ENCODE assay signal across 11 cellular contexts in genomic region chr1:54404263-54404662, GRCh38. TPM values are rescaled to one million over a fixed set of nuclear protein-coding genes. Genes with fewer than 3 reads are reported as not detected.
DNase-seq lines count a peak whose midpoint lies in the region; ATAC-seq, FAIRE-seq and TF ChIP-seq lines count a peak whose summit lies in the region.
"Had no signal": no experiment of that assay in that cellular context is flagged by ENCODE, and none has a peak within 500 bp of the region (broad histone marks: within the 10 kb centered on the region; RNA-seq: fewer than 3 reads in every experiment).

No MANE protein-coding gene starts in this region.

- H3K27ac ChIP-seq in kidney (ENCODE audit: low read depth in 2 of 2, low read length in 2 of 2) (peak overlapping the region in 1 of 2 donors; percentile 8), subcutaneous abdominal adipose tissue (ENCODE audit: low read depth, low read length) (no peak overlapping the region)

- peaks cover 47% of the 10 kb centered on the region for H3K36me3 Mint-ChIP-seq in activated CD4-positive, alpha-beta T cell treated with anti-CD3 and anti-CD28 coated beads for 36 hours (ENCODE audit: low read depth)
- H3K36me3 Mint-ChIP-seq in activated naive CD8-positive, alpha-beta T cell treated with anti-CD3 and anti-CD28 coated beads, Interleukin-2, amount 10 ng/mL, durations not matched to agents 7 days and 5 days, result peaks cover 46% of the 10 kb centered on the region

- no peak for DNase-seq in activated CD4-positive, alpha-beta T cell treated with anti-CD3 and anti-CD28 coated beads for 36 hours
- no peak for DNase-seq in activated CD4-positive, alpha-beta T cell treated with anti-CD3 and anti-CD28 coated beads for 48 hours
- no peak for DNase-seq in activated naive CD8-positive, alpha-beta T cell treated with anti-CD3 and anti-CD28 coated beads, Interleukin-2, amount 10 ng/mL, durations not matched to agents 7 days and 5 days
- DNase-seq in kidney, result no peak
- no peak for DNase-seq in activated gamma-delta T cell treated with Interleukin-2 at 50 U/mL for 16 hours
- no peak for DNase-seq in ureter (ENCODE audit: low spot score)
- DNase-seq: ACHN; activated CD4-positive, CD25-positive, alpha-beta regulatory T cell; NCI-H1092 had no signal

- H3K4me1 ChIP-seq in kidney (ENCODE audit: control insufficient read depth in 1 of 2, insufficient read depth in 1 of 2, low read depth in 1 of 2, low read length in 2 of 2) (peaks cover 18 to 37% of the 10 kb centered on the region in 2 donors), subcutaneous abdominal adipose tissue (ENCODE audit: control insufficient read depth in 5 of 5, insufficient read depth in 5 of 5, low read length in 5 of 5) (peaks cover 3 to 50% (median 39%) of the 10 kb centered on the region in 5 donors)

- H3K36me3 ChIP-seq in kidney (ENCODE audit: control insufficient read depth in 1 of 2, insufficient read depth in 2 of 2, low read length in 2 of 2) (peaks cover 8 to 23% of the 10 kb centered on the region in 2 donors), subcutaneous abdominal adipose tissue (ENCODE audit: control insufficient read depth in 5 of 5, insufficient read depth in 5 of 5, low read length in 5 of 5) (peaks cover 17 to 34% (median 30%) of the 10 kb centered on the region in 5 donors)

- TF ChIP-seq CTCF in kidney (IDR thresholded peaks at IDR 0.05; ENCODE audit: borderline replicate concordance, extremely low read depth, insufficient read depth), result no peak

- H3K27me3 ChIP-seq in subcutaneous abdominal adipose tissue (ENCODE audit: control insufficient read depth in 5 of 5, insufficient read depth in 4 of 5, low read length in 5 of 5), result no peaks in the 10 kb centered on the region

- ATAC-seq in activated CD4-positive, alpha-beta T cell treated with anti-CD3 and anti-CD28 coated beads for 36 hours, result no peak
- ATAC-seq in activated naive CD8-positive, alpha-beta T cell treated with anti-CD3 and anti-CD28 coated beads, Interleukin-2, amount 10 ng/mL, durations not matched to agents 7 days and 5 days (ENCODE audit: low read depth), result no peak
- ATAC-seq in HG03159 (IDR thresholded peaks at IDR 0.05; ENCODE audit: unreplicated experiment), result no peak

- peak overlapping the region; percentile 51 for H3K27ac Mint-ChIP-seq in activated CD4-positive, alpha-beta T cell treated with anti-CD3 and anti-CD28 coated beads for 36 hours
- H3K27ac Mint-ChIP-seq in activated naive CD8-positive, alpha-beta T cell treated with anti-CD3 and anti-CD28 coated beads, Interleukin-2, amount 10 ng/mL, durations not matched to agents 7 days and 5 days, result peak overlapping the region; percentile 74

- H3K4me3 ChIP-seq in kidney (ENCODE audit: low read length in 2 of 2), result peak overlapping the region in 1 of 2 donors; percentile 76
- H3K4me3 ChIP-seq in subcutaneous abdominal adipose tissue (ENCODE audit: low read depth in 1 of 5, low read length in 5 of 5), result peak overlapping the region in 4 of 5 donors; percentile 30 to 79 (median 73)

- H3K9me3 Mint-ChIP-seq in activated CD4-positive, alpha-beta T cell treated with anti-CD3 and anti-CD28 coated beads for 36 hours (ENCODE audit: low read depth), result no peaks in the 10 kb centered on the region
- no peaks in the 10 kb centered on the region for H3K9me3 Mint-ChIP-seq in activated naive CD8-positive, alpha-beta T cell treated with anti-CD3 and anti-CD28 coated beads, Interleukin-2, amount 10 ng/mL, durations not matched to agents 7 days and 5 days

- intact Hi-C loops in activated CD4-positive, alpha-beta T cell treated with anti-CD3 and anti-CD28 coated beads for 36 hours (cut with DNase I, micrococcal nuclease), result loop anchor here (2.0 to 10.0 kb wide), 5 partner anchors 47 to 567 kb away; partner anchors contain the start of genes NDC1 (in 1 of the 2) and TTC4 (in 1 of the 2)
- intact Hi-C loops in kidney (cut with DNase I), result loop anchor here (10.0 kb wide), 1 partner anchor 139 kb away; no protein-coding TSS in a partner anchor

- peak overlapping the region; percentile 69 for H3K4me3 Mint-ChIP-seq in activated CD4-positive, alpha-beta T cell treated with anti-CD3 and anti-CD28 coated beads for 36 hours
- H3K4me3 Mint-ChIP-seq in activated naive CD8-positive, alpha-beta T cell treated with anti-CD3 and anti-CD28 coated beads, Interleukin-2, amount 10 ng/mL, durations not matched to agents 7 days and 5 days, result peak overlapping the region; percentile 91

- no peaks in the 10 kb centered on the region for H3K27me3 Mint-ChIP-seq in activated CD4-positive, alpha-beta T cell treated with anti-CD3 and anti-CD28 coated beads for 36 hours
- no peaks in the 10 kb centered on the region for H3K27me3 Mint-ChIP-seq in activated naive CD8-positive, alpha-beta T cell treated with anti-CD3 and anti-CD28 coated beads, Interleukin-2, amount 10 ng/mL, durations not matched to agents 7 days and 5 days

- POLR2A ChIA-PET in activated CD4-positive, alpha-beta T cell treated with anti-CD3 and anti-CD28 coated beads for 36 hours (lab: Charles Lee), result interaction anchor here (1.2 kb wide), 1 partner anchor 28 kb away, joined by 3 read pairs; no protein-coding TSS in a partner anchor
- POLR2A ChIA-PET in activated naive CD8-positive, alpha-beta T cell treated with anti-CD3 and anti-CD28 coated beads, Interleukin-2, amount 10 ng/mL, durations not matched to agents 7 days and 5 days (lab: Charles Lee), result interaction anchor here (0.5 to 4.8 kb wide), 8 partner anchors 10 to 205 kb away, joined by 3 to 92 read pairs (median 4); partner anchors contain the start of genes CYB5RL and MRPL37

- H3K9me3 ChIP-seq in kidney (ENCODE audit: control insufficient read depth in 1 of 2, low read length in 2 of 2) (no peaks in the 10 kb centered on the region), subcutaneous abdominal adipose tissue (ENCODE audit: control insufficient read depth in 5 of 5, low read length in 5 of 5) (no peaks in the 10 kb centered on the region)

- CTCF ChIA-PET in activated CD4-positive, alpha-beta T cell treated with anti-CD3 and anti-CD28 coated beads for 36 hours (lab: Charles Lee), result interaction anchor here (0.7 to 1.3 kb wide), 5 partner anchors 35 to 203 kb away, joined by 3 to 4 read pairs (median 3); no protein-coding TSS in a partner anchor

- FAIRE-seq in kidney (lab: Jason Lieb, UNC), result no peak

- H3K9ac ChIP-seq in kidney (ENCODE audit: low read length in 2 of 2), result peak overlapping the region; percentile 7 to 41
- H3K9ac ChIP-seq in subcutaneous abdominal adipose tissue (ENCODE audit: low read length in 5 of 5), result peak overlapping the region in 1 of 5 donors; percentile 30

- H3K4me1 Mint-ChIP-seq in activated CD4-positive, alpha-beta T cell treated with anti-CD3 and anti-CD28 coated beads for 36 hours, result peaks cover 71% of the 10 kb centered on the region
- H3K4me1 Mint-ChIP-seq in activated naive CD8-positive, alpha-beta T cell treated with anti-CD3 and anti-CD28 coated beads, Interleukin-2, amount 10 ng/mL, durations not matched to agents 7 days and 5 days, result peaks cover 69% of the 10 kb centered on the region

RNA-seq across cellular contexts. Expression of gene SSBP3, which starts 1.9 kb away (rescaled TPM):
- 10 to 100 TPM; 40.3 to 64.2 TPM for total RNA-seq in activated CD4-positive, alpha-beta T cell treated with anti-CD3 and anti-CD28 coated beads for 36 hours
- 100 to 1,000 TPM; 109 to 126 TPM for total RNA-seq in activated naive CD8-positive, alpha-beta T cell treated with anti-CD3 and anti-CD28 coated beads, Interleukin-2, amount 10 ng/mL, durations not matched to agents 7 days and 5 days
- total RNA-seq in kidney (49.6 TPM), ureter (47.3 TPM)
- 33.3 TPM for polyA plus RNA-seq in kidney (ENCODE audit: insufficient read depth, low read depth, low replicate concordance)
